In the genomic region with DNA sequence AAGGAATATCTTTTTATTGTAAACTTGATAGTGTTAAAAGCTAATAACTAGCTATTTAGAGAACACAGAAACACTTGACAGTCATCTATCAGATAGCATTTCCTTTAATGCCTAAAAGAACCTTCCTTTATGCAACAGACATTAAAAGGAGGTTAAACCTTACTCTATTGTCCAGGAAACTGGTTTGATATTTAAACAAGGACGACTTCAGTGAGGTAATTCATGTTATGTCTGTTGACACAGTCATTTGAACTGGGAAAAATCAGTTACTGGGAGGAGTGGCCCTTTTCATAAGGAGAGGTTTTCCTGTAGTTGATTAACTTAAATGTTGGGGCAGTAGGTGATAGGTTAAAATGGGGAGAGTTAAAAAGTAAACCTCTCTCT, we compare ENCODE assay signal across 12 cellular contexts. TPM values are rescaled to one million over a fixed set of nuclear protein-coding genes. Genes with fewer than 3 reads are reported as not detected.
DNase-seq lines count a peak whose midpoint lies in the region; ATAC-seq and TF ChIP-seq lines count a peak whose summit lies in the region.
"Had no signal": no experiment of that assay in that cellular context is flagged by ENCODE, and none has a peak within 500 bp of the region (broad histone marks: within the 10 kb centered on the region; RNA-seq: fewer than 3 reads in every experiment).

No MANE protein-coding gene starts in this region.

- no peak overlapping the region for H3K4me3 Mint-ChIP-seq in effector memory CD8-positive, alpha-beta T cell

- peak; percentile 86 for DNase-seq in Caki2 (ENCODE audit: low read depth)
- peak; percentile 16 for DNase-seq in NCI-H1092 (lab: John Stamatoyannopoulos, UW)
- no peak for DNase-seq in effector memory CD8-positive, alpha-beta T cell
- no peak for DNase-seq in activated T-cell treated with anti-CD3 and anti-CD28 coated beads for 4 hours
- DNase-seq in heart right ventricle = no peak
- no peak for DNase-seq in activated CD4-positive, alpha-beta T cell treated with anti-CD3 and anti-CD28 coated beads for 4 hours
- DNase-seq in spleen = no peak
- DNase-seq: activated CD4-positive, alpha-beta T cell treated with anti-CD3 and anti-CD28 coated beads for 48 hours; DND-41; RPMI8226 had no signal

- H3K4me1 ChIP-seq in mucosa of stomach (ENCODE audit: control insufficient read depth, insufficient read depth, low read length) (peaks cover 59% of the 10 kb centered on the region), heart right ventricle (peaks cover 3 to 63% (median 28%) of the 10 kb centered on the region in 9 donors), spleen (peaks cover 8 to 83% (median 65%) of the 10 kb centered on the region in 6 donors)

- H3K4me3 ChIP-seq in mucosa of stomach (ENCODE audit: low read length) (no peak overlapping the region), heart right ventricle (no peak overlapping the region), spleen (no peak overlapping the region)

- H3K36me3 ChIP-seq in mucosa of stomach (ENCODE audit: control insufficient read depth, insufficient read depth, low read length) = no peaks in the 10 kb centered on the region
- peaks cover 0 to 56% (median 17%) of the 10 kb centered on the region in 9 donors for H3K36me3 ChIP-seq in heart right ventricle
- peaks cover 0 to 41% (median 24%) of the 10 kb centered on the region in 6 donors for H3K36me3 ChIP-seq in spleen

- TF ChIP-seq CTCF in heart right ventricle (IDR thresholded peaks at IDR 0.05) = no peak
- TF ChIP-seq CTCF in spleen (IDR thresholded peaks at IDR 0.05 in 8 of 11, conservative IDR thresholded peaks at IDR 0.05 in 3 of 11) = no peak

- in situ Hi-C loops in Caki2 (cut with HindIII; ENCODE audit: low pct_unique_long_range_greater_than_20kb, low sequenced_read_pairs) = no loop called here

- H3K27ac ChIP-seq in heart right ventricle (peak overlapping the region in 1 of 10 donors; percentile 12), spleen (peak overlapping the region in 3 of 8 donors; percentile 7 to 99 (median 99))

- H3K27me3 ChIP-seq in mucosa of stomach (ENCODE audit: control insufficient read depth, insufficient read depth, low read length) (no peaks in the 10 kb centered on the region), heart right ventricle (no peaks in the 10 kb centered on the region), spleen (replicated peaks in 1 of 7) (no peaks in the 10 kb centered on the region)

- H3K9ac ChIP-seq in mucosa of stomach (ENCODE audit: low read length) = peak overlapping the region; percentile 100

- H3K36me3 Mint-ChIP-seq in effector memory CD8-positive, alpha-beta T cell (ENCODE audit: insufficient read depth) = peaks cover 39% of the 10 kb centered on the region

- 54% methylated on average over 1 of the region's 1 CpG for WGBS in heart right ventricle, 2 donors
- 50 to 73% (median 63%) methylated on average over 1 of the region's 1 CpG for WGBS in spleen, 5 donors

- intact Hi-C loops in heart right ventricle (cut with DNase I) (loop anchor here in 5 of 10 donors (5.0 to 10.0 kb wide), 6 partner anchors 58 to 216 kb away; no protein-coding TSS in a partner anchor), spleen (cut with DNase I; ENCODE audit: low total_unique reads) (loop anchor here (5.0 to 10.0 kb wide), 3 partner anchors 131 to 208 kb away; no protein-coding TSS in a partner anchor)

- TF ChIP-seq POLR2A in spleen (IDR thresholded peaks at IDR 0.05) = no peak

- H3K4me1 Mint-ChIP-seq in effector memory CD8-positive, alpha-beta T cell (ENCODE audit: low read depth in 2 of 2) = peaks cover 40 to 60% of the 10 kb centered on the region in 2 donors

- H3K27ac Mint-ChIP-seq in effector memory CD8-positive, alpha-beta T cell = peak overlapping the region; percentile 68 to 100

- no peaks in the 10 kb centered on the region for H3K27me3 Mint-ChIP-seq in effector memory CD8-positive, alpha-beta T cell

- H3K9me3 Mint-ChIP-seq in effector memory CD8-positive, alpha-beta T cell = no peaks in the 10 kb centered on the region

- ATAC-seq in effector memory CD8-positive, alpha-beta T cell (replicated peaks) = no peak
- no peak for ATAC-seq in heart right ventricle
- ATAC-seq: sciatic nerve had no signal

- H3K9me3 ChIP-seq in mucosa of stomach (ENCODE audit: control insufficient read depth, low read length) (no peaks in the 10 kb centered on the region), heart right ventricle (peaks cover 0 to 11% (median 0%) of the 10 kb centered on the region in 11 donors), spleen (peaks cover 0 to 13% (median 9%) of the 10 kb centered on the region in 8 donors)

RNA-seq across cellular contexts. Expression of a gene that starts 6.7 kb away (rescaled TPM):
- 395 and 500 TPM in 2 replicates for total RNA-seq in Caki2 (2014; rRNA removed; shearing (Covaris generic); ENCODE audit: low replicate concordance)
- total RNA-seq in heart right ventricle (10 to 100 TPM in 3 of 10 donors, 1 to 10 TPM in 7; 4.9 to 22.2 (median 7.9) TPM), spleen (10 to 100 TPM; 25.3 to 64.5 (median 39.9) TPM)
- polyA plus RNA-seq in heart right ventricle (10 to 100 TPM; 19.8 to 29.0 TPM), spleen (10 to 100 TPM; 27.7 to 35.7 (median 28.4) TPM)

Comparison
In these comparisons a context has a peak if more than half of its experiments do, and no peak if none do; other contexts are left out.
1. DNase-seq: peak in Caki2 (single experiment) and NCI-H1092 (single experiment); none in effector memory CD8-positive, alpha-beta T cell (0 of 3), activated T-cell treated with anti-CD3 and anti-CD28 coated beads for 4 hours (single experiment), heart right ventricle (0 of 2), activated CD4-positive, alpha-beta T cell treated with anti-CD3 and anti-CD28 coated beads for 4 hours (0 of 2) and spleen (single experiment).